In the genomic region with DNA sequence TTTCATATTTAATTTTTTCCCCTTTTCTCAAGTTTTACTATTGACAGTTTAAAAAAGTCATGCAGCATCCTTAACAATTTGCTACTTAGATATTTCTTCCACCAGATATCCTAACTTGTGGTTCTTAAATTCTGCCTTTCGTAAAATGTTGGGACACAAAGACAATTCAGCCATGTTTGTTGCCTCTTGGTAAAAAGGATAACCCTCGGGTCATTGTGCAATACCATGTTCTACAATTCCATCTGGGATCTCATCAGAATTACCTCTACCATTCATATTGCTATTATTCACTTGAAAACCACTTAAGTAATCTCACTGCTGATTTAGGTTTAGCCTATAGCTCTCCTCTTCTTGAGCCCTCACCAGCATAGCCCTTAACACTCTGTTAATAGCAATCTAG, we compare ENCODE assay signal across 16 cellular contexts. TPM values are rescaled to one million over a fixed set of nuclear protein-coding genes. Genes with fewer than 3 reads are reported as not detected.
DNase-seq lines count a peak whose midpoint lies in the region; ATAC-seq, FAIRE-seq and TF ChIP-seq lines count a peak whose summit lies in the region.
"Had no signal": no experiment of that assay in that cellular context is flagged by ENCODE, and none has a peak within 500 bp of the region (broad histone marks: within the 10 kb centered on the region; RNA-seq: fewer than 3 reads in every experiment).

No MANE protein-coding gene starts in this region.

- H2BK20ac ChIP-seq in IMR-90 (ENCODE audit: low read depth, low read length): no peak overlapping the region

- no peak overlapping the region for H4K5ac ChIP-seq in IMR-90 (ENCODE audit: low read depth, low read length)

- no peak for FAIRE-seq in kidney (lab: Jason Lieb, UNC)
- FAIRE-seq: A204.1, G401.6, GM12891, GM19239, H1, HTR-8/SVneo had no signal

- no peak overlapping the region for H3K14ac ChIP-seq in IMR-90 (replicated peaks; ENCODE audit: low read depth, low read length)

- in situ Hi-C loops in IMR-90 (cut with MboI; ENCODE audit: low sequenced_read_pairs): no loop called here

- H2AK5ac ChIP-seq in IMR-90 (ENCODE audit: low read depth, low read length): no peak overlapping the region

- peak overlapping the region; percentile 75 for H3K4me2 ChIP-seq in BLaER1
- no peak overlapping the region for H3K4me2 ChIP-seq in IMR-90 (ENCODE audit: low read depth, low read length)
- H3K4me2 ChIP-seq: KMS-11 had no signal

- H4K91ac ChIP-seq in IMR-90 (ENCODE audit: insufficient read depth, low read depth, low read length): no peak overlapping the region

- CTCF ChIA-PET in IMR-90 (lab: Yijun Ruan, JAX): no interaction called here

- H3K4me1 ChIP-seq in BLaER1 (peaks cover 30% of the 10 kb centered on the region), IMR-90 (ENCODE audit: control insufficient read depth, insufficient read depth, low read length) (no peaks in the 10 kb centered on the region), kidney (ENCODE audit: control insufficient read depth in 1 of 2, insufficient read depth in 1 of 2, low read depth in 1 of 2, low read length in 2 of 2) (no peaks in the 10 kb centered on the region)

- no peak overlapping the region for H2AK9ac ChIP-seq in IMR-90 (replicated peaks; ENCODE audit: low read depth, low read length, poor library complexity)

- dilution Hi-C loops in IMR-90 (cut with HindIII; ENCODE audit: low sequenced_read_pairs, unreplicated experiment): no loop called here

- no peak overlapping the region for H2BK5ac ChIP-seq in IMR-90 (ENCODE audit: low read depth, low read length, poor library complexity, severe bottlenecking)

- H3K23ac ChIP-seq in IMR-90 (ENCODE audit: low read depth, low read length): no peak overlapping the region

- TF ChIP-seq RAD21 in IMR-90 (IDR thresholded peaks at IDR 0.05; ENCODE audit: low read length): no peak

- no peak for DNase-seq in IMR-90
- DNase-seq in naive B cell: no peak
- DNase-seq in superior temporal gyrus (ENCODE audit: extremely low spot score): no peak
- no peak for DNase-seq in kidney
- DNase-seq: ACHN; CD8-positive, alpha-beta T cell; H9 had no signal

- intact Hi-C loops in IMR-90 (cut with micrococcal nuclease): no loop called here
- intact Hi-C loops in kidney (cut with DNase I): no loop called here

- no peak overlapping the region for H3K18ac ChIP-seq in IMR-90 (ENCODE audit: low read depth, low read length)

- H2BK120ac ChIP-seq in IMR-90 (ENCODE audit: low read depth, low read length): no peak overlapping the region

- H3K56ac ChIP-seq in IMR-90 (ENCODE audit: extremely low read depth, insufficient read depth, low read length): no peak overlapping the region

- no peak overlapping the region for H4K8ac ChIP-seq in IMR-90 (ENCODE audit: low read depth in 2 of 2, low read length in 2 of 2)

- ATAC-seq in IMR-90 (ENCODE audit: low read depth): no peak
- ATAC-seq in naive B cell (ENCODE audit: low read depth in 2 of 2): no peak
- ATAC-seq: CD8-positive, alpha-beta T cell had no signal

- no peaks in the 10 kb centered on the region for H3K79me1 ChIP-seq in IMR-90 (ENCODE audit: low read depth in 1 of 2, low read length in 2 of 2)

- no peak for TF ChIP-seq POLR2A in IMR-90 (IDR thresholded peaks at IDR 0.05; ENCODE audit: low read depth, low read length)

- no peaks in the 10 kb centered on the region for H3K36me3 ChIP-seq in BLaER1
- H3K36me3 ChIP-seq in IMR-90 (ENCODE audit: control insufficient read depth, insufficient read depth, low read length): no peaks in the 10 kb centered on the region
- H3K36me3 ChIP-seq in kidney (ENCODE audit: control insufficient read depth in 1 of 2, insufficient read depth in 2 of 2, low read length in 2 of 2): no peaks in the 10 kb centered on the region

- H3K9me3 Mint-ChIP-seq in naive B cell: peaks cover 7 to 24% (median 15%) of the 10 kb centered on the region in 7 donors

- peak overlapping the region; percentile 82 to 98 (median 97) for H3K27ac Mint-ChIP-seq in naive B cell
- H3K27ac Mint-ChIP-seq: CD8-positive, alpha-beta T cell; H9 had no signal

- H3K9ac ChIP-seq in BLaER1 (no peak overlapping the region), IMR-90 (ENCODE audit: low read depth, low read length) (no peak overlapping the region), kidney (ENCODE audit: low read length in 2 of 2) (no peak overlapping the region)
- H3K9ac ChIP-seq: KMS-11 had no signal

- H3K4me3 ChIP-seq in BLaER1 (no peak overlapping the region), IMR-90 (ENCODE audit: insufficient read depth, low read depth, low read length) (no peak overlapping the region), kidney (ENCODE audit: low read length in 2 of 2) (no peak overlapping the region)

- peak overlapping the region; percentile 7 to 84 (median 64) for H3K4me3 Mint-ChIP-seq in naive B cell
- H3K4me3 Mint-ChIP-seq: CD8-positive, alpha-beta T cell; H9 had no signal

- H3K27me3 Mint-ChIP-seq in naive B cell: no peaks in the 10 kb centered on the region

- TF ChIP-seq CTCF in IMR-90 (conservative IDR thresholded peaks at IDR 0.05; ENCODE audit: low read depth, low read length) (no peak), kidney (IDR thresholded peaks at IDR 0.05; ENCODE audit: borderline replicate concordance, extremely low read depth, insufficient read depth) (no peak)

- no peak overlapping the region for H3K4ac ChIP-seq in IMR-90 (ENCODE audit: low read depth, low read length)

- POLR2A ChIA-PET in IMR-90 (lab: Charles Lee; ENCODE audit: unreplicated experiment): no interaction called here

- H4K20me1 ChIP-seq in BLaER1: no peaks in the 10 kb centered on the region
- no peaks in the 10 kb centered on the region for H4K20me1 ChIP-seq in IMR-90 (ENCODE audit: insufficient read depth, low read length)

- H3K9me1 ChIP-seq in IMR-90 (ENCODE audit: insufficient read depth, low read length): no peaks in the 10 kb centered on the region

- no peak overlapping the region for H2AFZ ChIP-seq in IMR-90 (replicated peaks; ENCODE audit: low read length, poor library complexity)

- H3K9me3 ChIP-seq in BLaER1 (peaks cover 13% of the 10 kb centered on the region; the same call in 1 of the 2 replicates), IMR-90 (ENCODE audit: control insufficient read depth, insufficient read depth, low read length) (peaks cover 18% of the 10 kb centered on the region), kidney (ENCODE audit: control insufficient read depth in 1 of 2, low read length in 2 of 2) (peaks cover 3 to 5% of the 10 kb centered on the region in 2 donors)

- no peak overlapping the region for H2BK15ac ChIP-seq in IMR-90 (ENCODE audit: low read depth, low read length)

- no peak overlapping the region for H3K27ac ChIP-seq in BLaER1
- no peak overlapping the region for H3K27ac ChIP-seq in IMR-90 (ENCODE audit: insufficient read depth, low read length)
- H3K27ac ChIP-seq in kidney (ENCODE audit: low read depth in 2 of 2, low read length in 2 of 2): no peak overlapping the region
- H3K27ac ChIP-seq: KMS-11 had no signal

- H3K27me3 ChIP-seq in BLaER1: no peaks in the 10 kb centered on the region
- no peaks in the 10 kb centered on the region for H3K27me3 ChIP-seq in IMR-90 (ENCODE audit: control insufficient read depth, insufficient read depth, low read length)

- H3K4me1 Mint-ChIP-seq in naive B cell: peaks cover 23 to 35% (median 33%) of the 10 kb centered on the region in 3 donors

- no TSS peak for BruUV-seq in IMR-90 (replicated peaks; lab: Mats Ljungman, UMichigan)

- peaks cover 0 to 11% of the 10 kb centered on the region in 2 donors for H3K36me3 Mint-ChIP-seq in naive B cell
- H3K36me3 Mint-ChIP-seq: CD8-positive, alpha-beta T cell had no signal

- 17% methylated on average over 2 of the region's 2 CpGs; no CpG with 5 or more reads in 1 of the 2 experiments for WGBS in IMR-90 (ENCODE audit: extremely low coverage in 2 of 2, insufficient read length in 1 of 2), 2 experiments

TF ChIP-seq in IMR-90, 13 proteins besides CTCF, POLR2A, EP300 and RAD21:
- TF ChIP-seq RCOR1 (IDR thresholded peaks at IDR 0.05; ENCODE audit: insufficient replicate concordance, low read length) (no peak), CEBPB (IDR thresholded peaks at IDR 0.05; ENCODE audit: low read depth, low read length) (peak; percentile 63)

RNA-seq across cellular contexts. Expression of a gene that starts 13.2 kb away (rescaled TPM):
- not detected in 2 replicates for total RNA-seq in IMR-90 (2012; rRNA removed)
- not detected in 2 replicates for polyA plus RNA-seq in IMR-90 (2012; rRNA removed)
- polyA plus RNA-seq in IMR-90 (2012; cell fraction: cytosol; rRNA removed): not detected in 2 replicates
- polyA plus RNA-seq in IMR-90 (2012; cell fraction: nucleus; rRNA removed; ENCODE audit: low replicate concordance): not detected in 2 replicates
- not detected for polyA plus RNA-seq in naive B cell (ENCODE audit: low read depth in 6 of 6)
- 11.0 TPM for total RNA-seq in kidney
- 1.5 TPM for polyA plus RNA-seq in kidney (ENCODE audit: insufficient read depth, low read depth, low replicate concordance)
- total RNA-seq: CD8-positive, alpha-beta T cell; H1; H9 had no signal
- polyA plus RNA-seq: BJ, H1 had no signal

RNA-seq across cellular contexts. Expression of a gene that starts 19.3 kb away (rescaled TPM):
- total RNA-seq in IMR-90 (2012; rRNA removed) (not detected in 2 replicates), kidney (215 TPM)
- polyA plus RNA-seq in IMR-90 (2012; rRNA removed) (not detected in 2 replicates), naive B cell (ENCODE audit: low read depth in 6 of 6) (not detected), kidney (ENCODE audit: insufficient read depth, low read depth, low replicate concordance) (430 TPM)
- not detected in 2 replicates for polyA plus RNA-seq in IMR-90 (2012; cell fraction: cytosol; rRNA removed)
- not detected in 2 replicates for polyA plus RNA-seq in IMR-90 (2012; cell fraction: nucleus; rRNA removed; ENCODE audit: low replicate concordance)
- total RNA-seq: CD8-positive, alpha-beta T cell; H1; H9 had no signal
- polyA plus RNA-seq: BJ, H1 had no signal

RNA-seq across cellular contexts. Expression of a gene that starts 58.5 kb away (rescaled TPM):
- total RNA-seq in IMR-90 (2012; rRNA removed) (not detected in 2 replicates), kidney (not detected)
- polyA plus RNA-seq in IMR-90 (2012; rRNA removed) (not detected in 2 replicates), naive B cell (ENCODE audit: low read depth in 6 of 6) (not detected), kidney (ENCODE audit: insufficient read depth, low read depth, low replicate concordance) (not detected)
- polyA plus RNA-seq in IMR-90 (2012; cell fraction: cytosol; rRNA removed): not detected in 2 replicates
- not detected in 2 replicates for polyA plus RNA-seq in IMR-90 (2012; cell fraction: nucleus; rRNA removed; ENCODE audit: low replicate concordance)
- total RNA-seq: CD8-positive, alpha-beta T cell; H1; H9 had no signal
- polyA plus RNA-seq: BJ, H1 had no signal

Comparison
In these comparisons a context has a peak if more than half of its experiments do, and no peak if none do; other contexts are left out.
1. RNA of a gene that starts 19.3 kb away (polyA plus RNA-seq): 430 TPM in kidney (single experiment); not detected in IMR-90 and not detected in naive B cell; every median in the first group is over 100 times any median in the second.